1 cellular context compared by ENCODE assay signal in the genomic region with DNA sequence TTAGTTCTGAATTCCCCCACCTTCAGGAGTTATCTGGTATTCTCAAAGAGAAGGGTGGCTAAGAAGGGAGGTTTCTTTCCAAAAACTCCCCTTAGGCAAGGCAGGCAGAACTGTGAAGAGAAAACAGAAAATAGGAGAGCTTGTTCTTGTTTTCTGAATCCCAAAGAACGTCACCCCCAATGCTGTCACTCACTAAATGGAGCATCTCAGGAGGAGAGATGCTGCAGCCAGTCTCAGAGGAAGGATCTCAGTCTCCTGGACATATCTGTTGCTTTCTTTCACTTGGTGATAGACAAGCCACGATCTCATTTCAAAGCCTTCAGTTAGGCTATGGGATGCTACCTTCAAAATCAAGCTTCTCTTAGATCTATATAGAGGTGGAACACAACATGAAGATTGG.
TF ChIP-seq lines count a peak whose summit lies in the region.

No MANE protein-coding gene starts in this region.

TF ChIP-seq in GM23338, 12 proteins besides CTCF, POLR2A, EP300 and RAD21 (continued from another document):
- TF ChIP-seq, protein P1, sequence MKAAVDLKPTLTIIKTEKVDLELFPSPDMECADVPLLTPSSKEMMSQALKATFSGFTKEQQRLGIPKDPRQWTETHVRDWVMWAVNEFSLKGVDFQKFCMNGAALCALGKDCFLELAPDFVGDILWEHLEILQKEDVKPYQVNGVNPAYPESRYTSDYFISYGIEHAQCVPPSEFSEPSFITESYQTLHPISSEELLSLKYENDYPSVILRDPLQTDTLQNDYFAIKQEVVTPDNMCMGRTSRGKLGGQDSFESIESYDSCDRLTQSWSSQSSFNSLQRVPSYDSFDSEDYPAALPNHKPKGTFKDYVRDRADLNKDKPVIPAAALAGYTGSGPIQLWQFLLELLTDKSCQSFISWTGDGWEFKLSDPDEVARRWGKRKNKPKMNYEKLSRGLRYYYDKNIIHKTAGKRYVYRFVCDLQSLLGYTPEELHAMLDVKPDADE (IDR thresholded peaks at IDR 0.05), result no peak
TF ChIP-seq in GM23338: peak in this region for 0.
